ENCODE assay signal across 1 cellular context in the genomic region with DNA sequence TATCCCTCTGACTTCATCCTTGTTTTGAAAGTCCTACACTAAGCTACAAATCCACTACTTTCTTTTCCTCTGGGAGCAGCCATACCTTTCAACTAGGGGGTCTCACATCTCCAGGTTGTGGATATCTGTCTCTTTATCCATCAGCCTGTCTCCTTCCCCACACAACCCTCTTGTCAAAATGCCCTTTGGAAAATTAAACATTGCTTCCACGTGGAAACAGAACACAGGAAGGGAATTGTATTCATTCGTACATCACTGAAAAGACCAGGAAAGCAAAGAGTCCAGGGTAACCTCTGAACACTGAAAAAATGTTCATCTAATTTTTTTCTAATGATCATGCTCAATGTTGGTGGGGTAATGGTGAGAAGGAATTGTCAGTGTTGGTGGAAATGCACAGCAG.
A peak's percentile ranks its signal among the peaks of the same experiment; 100 is the strongest.
TF ChIP-seq lines count a peak whose summit lies in the region.

No MANE protein-coding gene starts in this region.

TF ChIP-seq in HepG2, 621 proteins besides CTCF, POLR2A, EP300 and RAD21 (continued from another document and continues in another):
- TF ChIP-seq, protein P1, sequence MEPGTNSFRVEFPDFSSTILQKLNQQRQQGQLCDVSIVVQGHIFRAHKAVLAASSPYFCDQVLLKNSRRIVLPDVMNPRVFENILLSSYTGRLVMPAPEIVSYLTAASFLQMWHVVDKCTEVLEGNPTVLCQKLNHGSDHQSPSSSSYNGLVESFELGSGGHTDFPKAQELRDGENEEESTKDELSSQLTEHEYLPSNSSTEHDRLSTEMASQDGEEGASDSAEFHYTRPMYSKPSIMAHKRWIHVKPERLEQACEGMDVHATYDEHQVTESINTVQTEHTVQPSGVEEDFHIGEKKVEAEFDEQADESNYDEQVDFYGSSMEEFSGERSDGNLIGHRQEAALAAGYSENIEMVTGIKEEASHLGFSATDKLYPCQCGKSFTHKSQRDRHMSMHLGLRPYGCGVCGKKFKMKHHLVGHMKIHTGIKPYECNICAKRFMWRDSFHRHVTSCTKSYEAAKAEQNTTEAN (CRISPR knock-in tag; conservative IDR thresholded peaks at IDR 0.05), result no peak
- TF ChIP-seq SMAD1 (CRISPR knock-in tag; IDR thresholded peaks at IDR 0.05; ENCODE audit: borderline replicate concordance, low read depth), result no peak
- TF ChIP-seq SETDB1 (CRISPR knock-in tag; IDR thresholded peaks at IDR 0.05; ENCODE audit: borderline replicate concordance), result no peak
- TF ChIP-seq, protein P2, sequence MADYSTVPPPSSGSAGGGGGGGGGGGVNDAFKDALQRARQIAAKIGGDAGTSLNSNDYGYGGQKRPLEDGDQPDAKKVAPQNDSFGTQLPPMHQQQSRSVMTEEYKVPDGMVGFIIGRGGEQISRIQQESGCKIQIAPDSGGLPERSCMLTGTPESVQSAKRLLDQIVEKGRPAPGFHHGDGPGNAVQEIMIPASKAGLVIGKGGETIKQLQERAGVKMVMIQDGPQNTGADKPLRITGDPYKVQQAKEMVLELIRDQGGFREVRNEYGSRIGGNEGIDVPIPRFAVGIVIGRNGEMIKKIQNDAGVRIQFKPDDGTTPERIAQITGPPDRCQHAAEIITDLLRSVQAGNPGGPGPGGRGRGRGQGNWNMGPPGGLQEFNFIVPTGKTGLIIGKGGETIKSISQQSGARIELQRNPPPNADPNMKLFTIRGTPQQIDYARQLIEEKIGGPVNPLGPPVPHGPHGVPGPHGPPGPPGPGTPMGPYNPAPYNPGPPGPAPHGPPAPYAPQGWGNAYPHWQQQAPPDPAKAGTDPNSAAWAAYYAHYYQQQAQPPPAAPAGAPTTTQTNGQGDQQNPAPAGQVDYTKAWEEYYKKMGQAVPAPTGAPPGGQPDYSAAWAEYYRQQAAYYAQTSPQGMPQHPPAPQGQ (CRISPR knock-in tag; IDR thresholded peaks at IDR 0.05; ENCODE audit: borderline replicate concordance), result no peak
- no peak for TF ChIP-seq ZNF460 (CRISPR knock-in tag; IDR thresholded peaks at IDR 0.05; ENCODE audit: borderline replicate concordance)
- TF ChIP-seq, protein P3, sequence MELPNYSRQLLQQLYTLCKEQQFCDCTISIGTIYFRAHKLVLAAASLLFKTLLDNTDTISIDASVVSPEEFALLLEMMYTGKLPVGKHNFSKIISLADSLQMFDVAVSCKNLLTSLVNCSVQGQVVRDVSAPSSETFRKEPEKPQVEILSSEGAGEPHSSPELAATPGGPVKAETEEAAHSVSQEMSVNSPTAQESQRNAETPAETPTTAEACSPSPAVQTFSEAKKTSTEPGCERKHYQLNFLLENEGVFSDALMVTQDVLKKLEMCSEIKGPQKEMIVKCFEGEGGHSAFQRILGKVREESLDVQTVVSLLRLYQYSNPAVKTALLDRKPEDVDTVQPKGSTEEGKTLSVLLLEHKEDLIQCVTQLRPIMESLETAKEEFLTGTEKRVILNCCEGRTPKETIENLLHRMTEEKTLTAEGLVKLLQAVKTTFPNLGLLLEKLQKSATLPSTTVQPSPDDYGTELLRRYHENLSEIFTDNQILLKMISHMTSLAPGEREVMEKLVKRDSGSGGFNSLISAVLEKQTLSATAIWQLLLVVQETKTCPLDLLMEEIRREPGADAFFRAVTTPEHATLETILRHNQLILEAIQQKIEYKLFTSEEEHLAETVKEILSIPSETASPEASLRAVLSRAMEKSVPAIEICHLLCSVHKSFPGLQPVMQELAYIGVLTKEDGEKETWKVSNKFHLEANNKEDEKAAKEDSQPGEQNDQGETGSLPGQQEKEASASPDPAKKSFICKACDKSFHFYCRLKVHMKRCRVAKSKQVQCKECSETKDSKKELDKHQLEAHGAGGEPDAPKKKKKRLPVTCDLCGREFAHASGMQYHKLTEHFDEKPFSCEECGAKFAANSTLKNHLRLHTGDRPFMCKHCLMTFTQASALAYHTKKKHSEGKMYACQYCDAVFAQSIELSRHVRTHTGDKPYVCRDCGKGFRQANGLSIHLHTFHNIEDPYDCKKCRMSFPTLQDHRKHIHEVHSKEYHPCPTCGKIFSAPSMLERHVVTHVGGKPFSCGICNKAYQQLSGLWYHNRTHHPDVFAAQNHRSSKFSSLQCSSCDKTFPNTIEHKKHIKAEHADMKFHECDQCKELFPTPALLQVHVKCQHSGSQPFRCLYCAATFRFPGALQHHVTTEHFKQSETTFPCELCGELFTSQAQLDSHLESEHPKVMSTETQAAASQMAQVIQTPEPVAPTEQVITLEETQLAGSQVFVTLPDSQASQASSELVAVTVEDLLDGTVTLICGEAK (IDR thresholded peaks at IDR 0.05), result no peak
- TF ChIP-seq, protein P3 (CRISPR knock-in tag; IDR thresholded peaks at IDR 0.05), result no peak
- TF ChIP-seq, protein P4, sequence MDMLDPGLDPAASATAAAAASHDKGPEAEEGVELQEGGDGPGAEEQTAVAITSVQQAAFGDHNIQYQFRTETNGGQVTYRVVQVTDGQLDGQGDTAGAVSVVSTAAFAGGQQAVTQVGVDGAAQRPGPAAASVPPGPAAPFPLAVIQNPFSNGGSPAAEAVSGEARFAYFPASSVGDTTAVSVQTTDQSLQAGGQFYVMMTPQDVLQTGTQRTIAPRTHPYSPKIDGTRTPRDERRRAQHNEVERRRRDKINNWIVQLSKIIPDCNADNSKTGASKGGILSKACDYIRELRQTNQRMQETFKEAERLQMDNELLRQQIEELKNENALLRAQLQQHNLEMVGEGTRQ (IDR thresholded peaks at IDR 0.05; ENCODE audit: low read depth, low read length), result no peak
- TF ChIP-seq, protein P4 (CRISPR knock-in tag; IDR thresholded peaks at IDR 0.05; ENCODE audit: borderline replicate concordance), result no peak
- TF ChIP-seq, protein P5, sequence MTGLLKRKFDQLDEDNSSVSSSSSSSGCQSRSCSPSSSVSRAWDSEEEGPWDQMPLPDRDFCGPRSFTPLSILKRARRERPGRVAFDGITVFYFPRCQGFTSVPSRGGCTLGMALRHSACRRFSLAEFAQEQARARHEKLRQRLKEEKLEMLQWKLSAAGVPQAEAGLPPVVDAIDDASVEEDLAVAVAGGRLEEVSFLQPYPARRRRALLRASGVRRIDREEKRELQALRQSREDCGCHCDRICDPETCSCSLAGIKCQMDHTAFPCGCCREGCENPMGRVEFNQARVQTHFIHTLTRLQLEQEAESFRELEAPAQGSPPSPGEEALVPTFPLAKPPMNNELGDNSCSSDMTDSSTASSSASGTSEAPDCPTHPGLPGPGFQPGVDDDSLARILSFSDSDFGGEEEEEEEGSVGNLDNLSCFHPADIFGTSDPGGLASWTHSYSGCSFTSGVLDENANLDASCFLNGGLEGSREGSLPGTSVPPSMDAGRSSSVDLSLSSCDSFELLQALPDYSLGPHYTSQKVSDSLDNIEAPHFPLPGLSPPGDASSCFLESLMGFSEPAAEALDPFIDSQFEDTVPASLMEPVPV (CRISPR knock-in tag; IDR thresholded peaks at IDR 0.05), result no peak
- TF ChIP-seq ZFX (CRISPR knock-in tag; IDR thresholded peaks at IDR 0.05; ENCODE audit: low read depth), result 0 out of 2 replicates have a peak, but pooled peaks have one; percentile 3
- TF ChIP-seq TRIM24 (CRISPR knock-in tag; IDR thresholded peaks at IDR 0.05), result no peak
- 0 out of 2 replicates have a peak, but pooled peaks have one; percentile 39 for TF ChIP-seq HNF4G (IDR thresholded peaks at IDR 0.05; ENCODE audit: borderline replicate concordance, low read depth, low read length)
- TF ChIP-seq HNF4G (CRISPR knock-in tag; IDR thresholded peaks at IDR 0.05; ENCODE audit: borderline replicate concordance, low read depth), result no peak
- TF ChIP-seq, protein P6, sequence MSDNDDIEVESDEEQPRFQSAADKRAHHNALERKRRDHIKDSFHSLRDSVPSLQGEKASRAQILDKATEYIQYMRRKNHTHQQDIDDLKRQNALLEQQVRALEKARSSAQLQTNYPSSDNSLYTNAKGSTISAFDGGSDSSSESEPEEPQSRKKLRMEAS (IDR thresholded peaks at IDR 0.05), result peak; percentile 48; the same call in 1 of the 2 replicates
- no peak for TF ChIP-seq EEA1 (CRISPR knock-in tag; IDR thresholded peaks at IDR 0.05; ENCODE audit: borderline replicate concordance)
- TF ChIP-seq, protein P7, sequence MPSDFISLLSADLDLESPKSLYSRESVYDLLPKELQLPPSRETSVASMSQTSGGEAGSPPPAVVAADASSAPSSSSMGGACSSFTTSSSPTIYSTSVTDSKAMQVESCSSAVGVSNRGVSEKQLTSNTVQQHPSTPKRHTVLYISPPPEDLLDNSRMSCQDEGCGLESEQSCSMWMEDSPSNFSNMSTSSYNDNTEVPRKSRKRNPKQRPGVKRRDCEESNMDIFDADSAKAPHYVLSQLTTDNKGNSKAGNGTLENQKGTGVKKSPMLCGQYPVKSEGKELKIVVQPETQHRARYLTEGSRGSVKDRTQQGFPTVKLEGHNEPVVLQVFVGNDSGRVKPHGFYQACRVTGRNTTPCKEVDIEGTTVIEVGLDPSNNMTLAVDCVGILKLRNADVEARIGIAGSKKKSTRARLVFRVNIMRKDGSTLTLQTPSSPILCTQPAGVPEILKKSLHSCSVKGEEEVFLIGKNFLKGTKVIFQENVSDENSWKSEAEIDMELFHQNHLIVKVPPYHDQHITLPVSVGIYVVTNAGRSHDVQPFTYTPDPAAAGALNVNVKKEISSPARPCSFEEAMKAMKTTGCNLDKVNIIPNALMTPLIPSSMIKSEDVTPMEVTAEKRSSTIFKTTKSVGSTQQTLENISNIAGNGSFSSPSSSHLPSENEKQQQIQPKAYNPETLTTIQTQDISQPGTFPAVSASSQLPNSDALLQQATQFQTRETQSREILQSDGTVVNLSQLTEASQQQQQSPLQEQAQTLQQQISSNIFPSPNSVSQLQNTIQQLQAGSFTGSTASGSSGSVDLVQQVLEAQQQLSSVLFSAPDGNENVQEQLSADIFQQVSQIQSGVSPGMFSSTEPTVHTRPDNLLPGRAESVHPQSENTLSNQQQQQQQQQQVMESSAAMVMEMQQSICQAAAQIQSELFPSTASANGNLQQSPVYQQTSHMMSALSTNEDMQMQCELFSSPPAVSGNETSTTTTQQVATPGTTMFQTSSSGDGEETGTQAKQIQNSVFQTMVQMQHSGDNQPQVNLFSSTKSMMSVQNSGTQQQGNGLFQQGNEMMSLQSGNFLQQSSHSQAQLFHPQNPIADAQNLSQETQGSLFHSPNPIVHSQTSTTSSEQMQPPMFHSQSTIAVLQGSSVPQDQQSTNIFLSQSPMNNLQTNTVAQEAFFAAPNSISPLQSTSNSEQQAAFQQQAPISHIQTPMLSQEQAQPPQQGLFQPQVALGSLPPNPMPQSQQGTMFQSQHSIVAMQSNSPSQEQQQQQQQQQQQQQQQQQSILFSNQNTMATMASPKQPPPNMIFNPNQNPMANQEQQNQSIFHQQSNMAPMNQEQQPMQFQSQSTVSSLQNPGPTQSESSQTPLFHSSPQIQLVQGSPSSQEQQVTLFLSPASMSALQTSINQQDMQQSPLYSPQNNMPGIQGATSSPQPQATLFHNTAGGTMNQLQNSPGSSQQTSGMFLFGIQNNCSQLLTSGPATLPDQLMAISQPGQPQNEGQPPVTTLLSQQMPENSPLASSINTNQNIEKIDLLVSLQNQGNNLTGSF (CRISPR knock-in tag; IDR thresholded peaks at IDR 0.05), result no peak
- TF ChIP-seq, protein P8, sequence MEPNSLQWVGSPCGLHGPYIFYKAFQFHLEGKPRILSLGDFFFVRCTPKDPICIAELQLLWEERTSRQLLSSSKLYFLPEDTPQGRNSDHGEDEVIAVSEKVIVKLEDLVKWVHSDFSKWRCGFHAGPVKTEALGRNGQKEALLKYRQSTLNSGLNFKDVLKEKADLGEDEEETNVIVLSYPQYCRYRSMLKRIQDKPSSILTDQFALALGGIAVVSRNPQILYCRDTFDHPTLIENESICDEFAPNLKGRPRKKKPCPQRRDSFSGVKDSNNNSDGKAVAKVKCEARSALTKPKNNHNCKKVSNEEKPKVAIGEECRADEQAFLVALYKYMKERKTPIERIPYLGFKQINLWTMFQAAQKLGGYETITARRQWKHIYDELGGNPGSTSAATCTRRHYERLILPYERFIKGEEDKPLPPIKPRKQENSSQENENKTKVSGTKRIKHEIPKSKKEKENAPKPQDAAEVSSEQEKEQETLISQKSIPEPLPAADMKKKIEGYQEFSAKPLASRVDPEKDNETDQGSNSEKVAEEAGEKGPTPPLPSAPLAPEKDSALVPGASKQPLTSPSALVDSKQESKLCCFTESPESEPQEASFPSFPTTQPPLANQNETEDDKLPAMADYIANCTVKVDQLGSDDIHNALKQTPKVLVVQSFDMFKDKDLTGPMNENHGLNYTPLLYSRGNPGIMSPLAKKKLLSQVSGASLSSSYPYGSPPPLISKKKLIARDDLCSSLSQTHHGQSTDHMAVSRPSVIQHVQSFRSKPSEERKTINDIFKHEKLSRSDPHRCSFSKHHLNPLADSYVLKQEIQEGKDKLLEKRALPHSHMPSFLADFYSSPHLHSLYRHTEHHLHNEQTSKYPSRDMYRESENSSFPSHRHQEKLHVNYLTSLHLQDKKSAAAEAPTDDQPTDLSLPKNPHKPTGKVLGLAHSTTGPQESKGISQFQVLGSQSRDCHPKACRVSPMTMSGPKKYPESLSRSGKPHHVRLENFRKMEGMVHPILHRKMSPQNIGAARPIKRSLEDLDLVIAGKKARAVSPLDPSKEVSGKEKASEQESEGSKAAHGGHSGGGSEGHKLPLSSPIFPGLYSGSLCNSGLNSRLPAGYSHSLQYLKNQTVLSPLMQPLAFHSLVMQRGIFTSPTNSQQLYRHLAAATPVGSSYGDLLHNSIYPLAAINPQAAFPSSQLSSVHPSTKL (CRISPR knock-in tag; IDR thresholded peaks at IDR 0.05), result peak; percentile 52; the same call in 1 of the 2 replicates
- TF ChIP-seq THAP11 (CRISPR knock-in tag; IDR thresholded peaks at IDR 0.05), result no peak
